In the genomic region with DNA sequence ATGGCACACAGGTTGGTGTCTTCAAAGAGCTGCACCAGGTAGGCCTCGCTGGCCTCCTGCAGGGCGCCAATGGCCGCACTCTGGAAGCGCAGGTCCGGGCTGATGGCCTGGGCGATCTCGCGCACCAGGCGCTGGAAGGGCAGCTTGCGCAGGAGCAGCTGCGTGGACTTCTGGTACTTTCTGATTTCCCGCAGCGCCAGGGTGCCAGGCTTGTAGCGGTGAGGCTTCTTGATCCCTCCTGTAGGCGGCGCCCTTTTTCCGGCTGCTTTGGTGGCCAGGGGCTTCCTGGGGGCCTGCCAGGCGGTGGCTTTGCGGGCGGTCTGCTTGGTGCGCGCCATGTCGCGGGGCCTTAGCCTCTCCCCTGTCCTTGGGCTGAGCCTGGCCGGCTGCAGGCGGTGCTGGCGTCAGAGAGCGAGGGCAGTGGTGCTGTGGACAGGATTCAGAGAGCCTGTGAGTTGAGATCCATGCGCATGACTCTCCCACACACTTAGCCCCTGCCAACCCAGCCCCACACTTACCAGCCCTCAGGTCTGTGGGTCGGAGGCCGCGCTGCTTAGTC, we compare ENCODE assay signal across 19 cellular contexts. TPM values are rescaled to one million over a fixed set of nuclear protein-coding genes. Genes with fewer than 3 reads are reported as not detected.
"Had no signal": no experiment of that assay in that cellular context is flagged by ENCODE, and none has a peak within 500 bp of the region (broad histone marks: within the 10 kb centered on the region; RNA-seq: fewer than 3 reads in every experiment).

No MANE protein-coding gene starts in this region.

RNA-seq across cellular contexts. Expression of gene TAF11L14, which starts 21.0 kb away (rescaled TPM):
- total RNA-seq: dermis blood vessel endothelial cell, dorsolateral prefrontal cortex, esophagus mucosa, esophagus squamous epithelium, gastrocnemius medialis, glomerular endothelial cell, heart right ventricle, kidney epithelial cell, left cardiac atrium, left lung, left ventricle myocardium superior, lower leg skin, lower lobe of right lung, lung microvascular endothelial cell, mesenteric fat pad, mesothelial cell of epicardium, mucosa of descending colon, myocyte had no signal
- polyA plus RNA-seq: heart right ventricle, immature natural killer cell had no signal

RNA-seq across cellular contexts. Expression of gene TAF11L13, which starts 23.4 kb away (rescaled TPM):
- total RNA-seq: dermis blood vessel endothelial cell, dorsolateral prefrontal cortex, esophagus mucosa, esophagus squamous epithelium, gastrocnemius medialis, glomerular endothelial cell, heart right ventricle, kidney epithelial cell, left cardiac atrium, left lung, left ventricle myocardium superior, lower leg skin, lower lobe of right lung, lung microvascular endothelial cell, mesenteric fat pad, mesothelial cell of epicardium, mucosa of descending colon, myocyte had no signal
- polyA plus RNA-seq: heart right ventricle, immature natural killer cell had no signal

RNA-seq across cellular contexts. Expression of gene TAF11L12, which starts 45.1 kb away (rescaled TPM):
- total RNA-seq: dermis blood vessel endothelial cell, dorsolateral prefrontal cortex, esophagus mucosa, esophagus squamous epithelium, gastrocnemius medialis, glomerular endothelial cell, heart right ventricle, kidney epithelial cell, left cardiac atrium, left lung, left ventricle myocardium superior, lower leg skin, lower lobe of right lung, lung microvascular endothelial cell, mesenteric fat pad, mesothelial cell of epicardium, mucosa of descending colon, myocyte had no signal
- polyA plus RNA-seq: heart right ventricle, immature natural killer cell had no signal

RNA-seq across cellular contexts. Expression of gene TAF11L11, which starts 51.3 kb away (rescaled TPM):
- total RNA-seq: dermis blood vessel endothelial cell, dorsolateral prefrontal cortex, esophagus mucosa, esophagus squamous epithelium, gastrocnemius medialis, glomerular endothelial cell, heart right ventricle, kidney epithelial cell, left cardiac atrium, left lung, left ventricle myocardium superior, lower lobe of right lung, lung microvascular endothelial cell, mesenteric fat pad, mesothelial cell of epicardium, mucosa of descending colon, myocyte had no signal
- polyA plus RNA-seq: heart right ventricle, immature natural killer cell had no signal

RNA-seq across cellular contexts. Expression of gene TAF11L10, which starts 57.7 kb away (rescaled TPM):
- total RNA-seq: dermis blood vessel endothelial cell, esophagus mucosa, esophagus squamous epithelium, gastrocnemius medialis, glomerular endothelial cell, heart right ventricle, kidney epithelial cell, left cardiac atrium, left lung, left ventricle myocardium superior, lower leg skin, lower lobe of right lung, lung microvascular endothelial cell, mesenteric fat pad, mesothelial cell of epicardium, mucosa of descending colon, myocyte had no signal
- polyA plus RNA-seq: heart right ventricle, immature natural killer cell had no signal
